29 cellular contexts compared by ENCODE assay signal in genomic region chr1:117589531-117589930, GRCh38. TPM values are rescaled to one million over a fixed set of nuclear protein-coding genes. Genes with fewer than 3 reads are reported as not detected.
"Had no signal": no experiment of that assay in that cellular context is flagged by ENCODE, and none has a peak within 500 bp of the region (broad histone marks: within the 10 kb centered on the region; RNA-seq: fewer than 3 reads in every experiment).

No MANE protein-coding gene starts in this region.

- ATAC-seq: activated CD8-positive, alpha-beta memory T cell treated with anti-CD3 and anti-CD28 coated beads, Interleukin-2, amount 10 ng/mL, durations not matched to agents 7 days and 5 days; activated CD8-positive, alpha-beta T cell treated with anti-CD3 and anti-CD28 coated beads, Interleukin-2, amount 10 ng/mL, durations not matched to agents 7 days and 5 days; gastrocnemius medialis; left ventricle myocardium superior; naive thymus-derived CD4-positive, alpha-beta T cell; right cardiac atrium; SK-N-SH treated with all-trans-retinoic acid at 6 μM for 48 hours; T-helper 17 cell had no signal

- H3K4me3 ChIP-seq: adrenal gland, ascending aorta, gastrocnemius medialis, testis, uterus had no signal

- H3K27me3 ChIP-seq: adrenal gland, ascending aorta, brain microvascular endothelial cell, gastrocnemius medialis, testis, uterus had no signal

- H3K4me1 ChIP-seq: adrenal gland, testis, uterus had no signal

- DNase-seq: activated CD4-positive, alpha-beta T cell treated with anti-CD3 and anti-CD28 coated beads for 1 hour; activated CD4-positive, alpha-beta T cell treated with anti-CD3 and anti-CD28 coated beads, Interleukin-2, amount 10 ng/mL, durations not matched to agents 7 days and 5 days; activated CD8-positive, alpha-beta memory T cell treated with anti-CD3 and anti-CD28 coated beads, Interleukin-2, amount 10 ng/mL, durations not matched to agents 7 days and 5 days; activated CD8-positive, alpha-beta T cell treated with anti-CD3 and anti-CD28 coated beads, Interleukin-2, amount 10 ng/mL, durations not matched to agents 7 days and 5 days; activated naive CD4-positive, alpha-beta T cell treated with Interleukin-2 at 50 U/mL for 16 hours; activated naive CD8-positive, alpha-beta T cell treated with anti-CD3 and anti-CD28 coated beads for 36 hours; activated T-cell treated with anti-CD3 and anti-CD28 coated beads, Interleukin-2, amount 50 U/mL, for 48 hours; adrenal gland; brain microvascular endothelial cell; central memory CD4-positive, alpha-beta T cell; effector CD8-positive, alpha-beta T cell; gastrocnemius medialis; glutamatergic neuron; islet precursor cell; left ventricle myocardium superior; mammary epithelial cell; naive thymus-derived CD4-positive, alpha-beta T cell; nucleus accumbens; right cardiac atrium; stimulated activated CD4-positive, alpha-beta T cell treated with anti-CD3 and anti-CD28 coated beads, Interleukin-2, amount 100 ng/mL, for 48 hours; stimulated activated naive CD4-positive, alpha-beta T cell treated with Interleukin-2 at 50 U/mL for 16 hours; T-helper 17 cell; T1000; testis; uterus had no signal

- H3K36me3 ChIP-seq: adrenal gland, ascending aorta, brain microvascular endothelial cell, gastrocnemius medialis, uterus had no signal

- H3K27ac ChIP-seq: adrenal gland, ascending aorta, brain microvascular endothelial cell, gastrocnemius medialis, testis, uterus had no signal

- FAIRE-seq: endometrium had no signal

- H3K9me3 ChIP-seq: adrenal gland, ascending aorta, gastrocnemius medialis, testis, uterus had no signal

RNA-seq across cellular contexts. Expression of gene TENT5C, which starts 16.3 kb away (rescaled TPM):
- total RNA-seq: epithelial cell of proximal tubule had no signal
